34 cellular contexts compared by ENCODE assay signal in genomic region chr1:207172321-207172720, GRCh38.
A peak's percentile ranks its signal among the peaks of the same experiment; 100 is the strongest.
DNase-seq lines count a peak whose midpoint lies in the region; ATAC-seq and TF ChIP-seq lines count a peak whose summit lies in the region.
"Had no signal": no experiment of that assay in that cellular context is flagged by ENCODE, and none has a peak within 500 bp of the region (broad histone marks: within the 10 kb centered on the region; RNA-seq: fewer than 3 reads in every experiment).

No MANE protein-coding gene starts in this region.

- no peaks in the 10 kb centered on the region for H3K9me3 ChIP-seq in upper lobe of right lung
- H3K9me3 ChIP-seq: esophagus muscularis mucosa, left ventricle myocardium inferior, psoas muscle, tibial nerve had no signal

- no peak for TF ChIP-seq CTCF in upper lobe of right lung (IDR thresholded peaks at IDR 0.05)
- no peak for TF ChIP-seq CTCF in endothelial cell (IDR thresholded peaks at IDR 0.05; ENCODE audit: unreplicated experiment)

- peaks cover 12% of the 10 kb centered on the region for H3K4me1 Mint-ChIP-seq in endothelial cell (ENCODE audit: unreplicated experiment)
- H3K4me1 Mint-ChIP-seq: activated CD4-positive, alpha-beta memory T cell treated with anti-CD3 and anti-CD28 coated beads, Interleukin-2, amount 10 ng/mL, durations not matched to agents 7 days and 5 days; central memory CD8-positive, alpha-beta T cell; mesothelial cell of epicardium; T-helper 17 cell had no signal

- H3K27ac Mint-ChIP-seq in endothelial cell (ENCODE audit: unreplicated experiment) = no peak overlapping the region
- H3K27ac Mint-ChIP-seq: activated CD4-positive, alpha-beta memory T cell treated with anti-CD3 and anti-CD28 coated beads, Interleukin-2, amount 10 ng/mL, durations not matched to agents 7 days and 5 days; activated naive CD4-positive, alpha-beta T cell treated with anti-CD3 and anti-CD28 coated beads for 36 hours; mesothelial cell of epicardium; T-helper 17 cell had no signal

- no peaks in the 10 kb centered on the region for H3K4me1 ChIP-seq in upper lobe of right lung
- H3K4me1 ChIP-seq: adrenal gland, esophagus muscularis mucosa, left ventricle myocardium inferior, psoas muscle, tibial nerve had no signal

- H3K36me3 Mint-ChIP-seq in endothelial cell (ENCODE audit: low read depth, unreplicated experiment) = no peaks in the 10 kb centered on the region
- H3K36me3 Mint-ChIP-seq: mesothelial cell of epicardium had no signal

- H3K27me3 ChIP-seq in upper lobe of right lung = no peaks in the 10 kb centered on the region
- H3K27me3 ChIP-seq: adrenal gland, esophagus muscularis mucosa, tibial nerve had no signal

- H3K9me3 Mint-ChIP-seq in endothelial cell (ENCODE audit: unreplicated experiment) = no peaks in the 10 kb centered on the region
- H3K9me3 Mint-ChIP-seq: activated CD4-positive, alpha-beta memory T cell treated with anti-CD3 and anti-CD28 coated beads, Interleukin-2, amount 10 ng/mL, durations not matched to agents 7 days and 5 days; central memory CD8-positive, alpha-beta T cell had no signal

- peak; percentile 7 for DNase-seq in NCI-H2029 (lab: John Stamatoyannopoulos, UW)
- no peak for DNase-seq in NCI-H2029 treated with DMSO at 0.1 percent for 48 hours (lab: John Stamatoyannopoulos, UW)
- DNase-seq in NCI-H774 (lab: John Stamatoyannopoulos, UW) = peak; percentile 23
- DNase-seq in left colon = no peak
- no peak for DNase-seq in upper lobe of right lung
- no peak for DNase-seq in activated CD4-positive, alpha-beta T cell treated with anti-CD3 and anti-CD28 coated beads for 48 hours
- no peak for DNase-seq in endothelial cell (ENCODE audit: low spot score)
- no peak for DNase-seq in NCI-H1930 (lab: John Stamatoyannopoulos, UW)
- DNase-seq: 8988T; activated CD4-positive, alpha-beta memory T cell treated with anti-CD3 and anti-CD28 coated beads, Interleukin-2, amount 10 ng/mL, durations not matched to agents 7 days and 5 days; activated CD8-positive, alpha-beta memory T cell treated with anti-CD3 and anti-CD28 coated beads, Interleukin-2, amount 50 U/mL, for 48 hours; activated naive CD4-positive, alpha-beta T cell treated with anti-CD3 and anti-CD28 coated beads for 36 hours; C1 segment of cervical spinal cord; Calu3; EL; foreskin fibroblast; H7; KBM-7; left ventricle myocardium inferior; naive thymus-derived CD8-positive, alpha-beta T cell; NCI-H1105 treated with DMSO at 0.1 percent for 48 hours; NCI-H2081; NCI-H2227 treated with DMSO at 0.1 percent for 48 hours; nucleus accumbens; psoas muscle; stimulated activated CD4-positive, alpha-beta T cell treated with anti-CD3 and anti-CD28 coated beads, Interleukin-4, amount 100 ng/mL, for 24 hours; T-helper 17 cell had no signal

- H3K27me3 Mint-ChIP-seq in endothelial cell (ENCODE audit: unreplicated experiment) = no peaks in the 10 kb centered on the region
- H3K27me3 Mint-ChIP-seq: naive thymus-derived CD8-positive, alpha-beta T cell had no signal

- H3K4me3 Mint-ChIP-seq in endothelial cell (ENCODE audit: unreplicated experiment) = no peak overlapping the region
- H3K4me3 Mint-ChIP-seq: activated CD4-positive, alpha-beta memory T cell treated with anti-CD3 and anti-CD28 coated beads, Interleukin-2, amount 10 ng/mL, durations not matched to agents 7 days and 5 days; activated naive CD4-positive, alpha-beta T cell treated with anti-CD3 and anti-CD28 coated beads for 36 hours; central memory CD8-positive, alpha-beta T cell; mesothelial cell of epicardium; naive thymus-derived CD8-positive, alpha-beta T cell; T-helper 17 cell had no signal

- H3K27ac ChIP-seq in upper lobe of right lung = no peak overlapping the region
- H3K27ac ChIP-seq: esophagus muscularis mucosa, left ventricle myocardium inferior, psoas muscle, tibial nerve had no signal

- H3K36me3 ChIP-seq in upper lobe of right lung = no peaks in the 10 kb centered on the region
- H3K36me3 ChIP-seq: adrenal gland, esophagus muscularis mucosa, left ventricle myocardium inferior, tibial nerve had no signal

- ATAC-seq in left colon (peak; percentile 93), upper lobe of right lung (peak; percentile 20)
- ATAC-seq: activated CD4-positive, CD25-positive, alpha-beta regulatory T cell treated with anti-CD3 and anti-CD28 coated beads, Interleukin-2, amount 50 U/mL, for 24 hours; naive thymus-derived CD8-positive, alpha-beta T cell; psoas muscle; Right ventricle myocardium inferior; T-helper 17 cell had no signal

- intact Hi-C loops in left colon (cut with DNase I, micrococcal nuclease) = no loop called here
- intact Hi-C loops in upper lobe of right lung (cut with DNase I) = no loop called here

- H3K4me3 ChIP-seq in upper lobe of right lung = no peak overlapping the region
- H3K4me3 ChIP-seq: adrenal gland, esophagus muscularis mucosa, left ventricle myocardium inferior, psoas muscle, tibial nerve had no signal

Comparison
In these comparisons a context has a peak if more than half of its experiments do, and no peak if none do; other contexts are left out.
1. DNase-seq: peak in NCI-H2029 (single experiment) and NCI-H774 (single experiment); none in NCI-H2029 treated with DMSO at 0.1 percent for 48 hours (single experiment), left colon (0 of 2), upper lobe of right lung (single experiment), activated CD4-positive, alpha-beta T cell treated with anti-CD3 and anti-CD28 coated beads for 48 hours (single experiment), endothelial cell (single experiment) and NCI-H1930 (0 of 2).